ENCODE assay signal across 9 cellular contexts in genomic region chr1:3319874-3320245, GRCh38.
A peak's percentile ranks its signal among the peaks of the same experiment; 100 is the strongest.
DNase-seq lines count a peak whose midpoint lies in the region; ATAC-seq, FAIRE-seq and TF ChIP-seq lines count a peak whose summit lies in the region.
"Had no signal": no experiment of that assay in that cellular context is flagged by ENCODE, and none has a peak within 500 bp of the region (broad histone marks: within the 10 kb centered on the region; RNA-seq: fewer than 3 reads in every experiment).

No MANE protein-coding gene starts in this region.

- H3K27me3 Mint-ChIP-seq in activated T-helper 1 cell treated with anti-CD3 and anti-CD28 coated beads, Interleukin-12 subunit alpha, Interleukin-12 subunit beta, Interleukin-2, Interleukin-4 antibody, amounts not matched to agents 30 ng/mL and 10 ng/mL and 1 ng/mL, durations not matched to agents 14 hours and 24 hours and 36 hours (ENCODE audit: insufficient read depth), result peaks cover 2% of the 10 kb centered on the region

- WGBS in adrenal gland, 4 donors, result 24 to 42% (median 42%) methylated on average over 4 of the region's 4 CpGs

- peak; percentile 57 for ATAC-seq in GM21360 (IDR thresholded peaks at IDR 0.05; ENCODE audit: unreplicated experiment)
- ATAC-seq in stimulated activated naive CD8-positive, alpha-beta T cell treated with anti-CD3 and anti-CD28 coated beads, Interleukin-15, Interleukin-2, amounts not matched to agents 100 U/mL and 50 U/mL, for 24 hours, result peak; percentile 44
- ATAC-seq: T-cell had no signal

- no peaks in the 10 kb centered on the region for H3K36me3 ChIP-seq in adrenal gland (replicated peaks in 1 of 2)

- H3K36me3 Mint-ChIP-seq in activated T-helper 1 cell treated with anti-CD3 and anti-CD28 coated beads, Interleukin-12 subunit alpha, Interleukin-12 subunit beta, Interleukin-2, Interleukin-4 antibody, amounts not matched to agents 30 ng/mL and 10 ng/mL and 1 ng/mL, durations not matched to agents 14 hours and 24 hours and 36 hours (ENCODE audit: low read depth), result no peaks in the 10 kb centered on the region
- H3K36me3 Mint-ChIP-seq: T-cell had no signal

- no peak overlapping the region for H3K27ac ChIP-seq in adrenal gland

- TF ChIP-seq POLR2A in adrenal gland (IDR thresholded peaks at IDR 0.05), result no peak
- no peak for TF ChIP-seq POLR2A in GM12892 (IDR thresholded peaks at IDR 0.05; ENCODE audit: low read depth, low read length)

- DNase-seq in COLO668 (lab: John Stamatoyannopoulos, UW; ENCODE audit: unreplicated experiment), result peak; percentile 62
- peak; percentile 17 for DNase-seq in NCI-H526 treated with DMSO at 0.1 percent for 48 hours (lab: John Stamatoyannopoulos, UW)
- peak; percentile 29 to 76 (median 46) for DNase-seq in adrenal gland
- peak; percentile 89 for DNase-seq in iPS-NIHi7 (ENCODE audit: extremely low spot score)
- peak; percentile 43 for DNase-seq in stimulated activated naive CD8-positive, alpha-beta T cell treated with anti-CD3 and anti-CD28 coated beads, Interleukin-15, Interleukin-2, amounts not matched to agents 100 U/mL and 50 U/mL, for 24 hours
- no peak for DNase-seq in activated T-helper 1 cell treated with anti-CD3 and anti-CD28 coated beads, Interleukin-12 subunit alpha, Interleukin-12 subunit beta, Interleukin-2, Interleukin-4 antibody, amounts not matched to agents 30 ng/mL and 10 ng/mL and 1 ng/mL, durations not matched to agents 14 hours and 24 hours and 36 hours (ENCODE audit: low spot score)
- DNase-seq in GM12892 (ENCODE audit: insufficient read length), result no peak

- intact Hi-C loops in adrenal gland (cut with DNase I), result no loop called here
- intact Hi-C loops in activated T-helper 1 cell treated with anti-CD3 and anti-CD28 coated beads, Interleukin-12 subunit alpha, Interleukin-12 subunit beta, Interleukin-2, Interleukin-4 antibody, amounts not matched to agents 30 ng/mL and 10 ng/mL and 1 ng/mL, durations not matched to agents 14 hours and 24 hours and 36 hours (cut with micrococcal nuclease), result no loop called here

- no peak overlapping the region for H3K4me3 ChIP-seq in adrenal gland

- H3K27me3 ChIP-seq in adrenal gland, result peaks cover 14% of the 10 kb centered on the region

- H3K4me3 Mint-ChIP-seq in activated T-helper 1 cell treated with anti-CD3 and anti-CD28 coated beads, Interleukin-12 subunit alpha, Interleukin-12 subunit beta, Interleukin-2, Interleukin-4 antibody, amounts not matched to agents 30 ng/mL and 10 ng/mL and 1 ng/mL, durations not matched to agents 14 hours and 24 hours and 36 hours, result no peak overlapping the region
- H3K4me3 Mint-ChIP-seq: T-cell had no signal

- H3K4me1 ChIP-seq in adrenal gland (replicated peaks in 1 of 2), result peaks cover 0 to 5% of the 10 kb centered on the region in 2 donors

- no peaks in the 10 kb centered on the region for H3K4me1 Mint-ChIP-seq in activated T-helper 1 cell treated with anti-CD3 and anti-CD28 coated beads, Interleukin-12 subunit alpha, Interleukin-12 subunit beta, Interleukin-2, Interleukin-4 antibody, amounts not matched to agents 30 ng/mL and 10 ng/mL and 1 ng/mL, durations not matched to agents 14 hours and 24 hours and 36 hours (ENCODE audit: low read depth)

- TF ChIP-seq CTCF in adrenal gland (IDR thresholded peaks at IDR 0.05), result peak; percentile 42 to 69 (median 64)

- peaks cover 23% of the 10 kb centered on the region for H3K9me3 Mint-ChIP-seq in activated T-helper 1 cell treated with anti-CD3 and anti-CD28 coated beads, Interleukin-12 subunit alpha, Interleukin-12 subunit beta, Interleukin-2, Interleukin-4 antibody, amounts not matched to agents 30 ng/mL and 10 ng/mL and 1 ng/mL, durations not matched to agents 14 hours and 24 hours and 36 hours

- no peaks in the 10 kb centered on the region for H3K9me3 ChIP-seq in adrenal gland (replicated peaks in 1 of 3)

- FAIRE-seq in GM12892 (lab: Jason Lieb, UNC), result no peak

- H3K27ac Mint-ChIP-seq in activated T-helper 1 cell treated with anti-CD3 and anti-CD28 coated beads, Interleukin-12 subunit alpha, Interleukin-12 subunit beta, Interleukin-2, Interleukin-4 antibody, amounts not matched to agents 30 ng/mL and 10 ng/mL and 1 ng/mL, durations not matched to agents 14 hours and 24 hours and 36 hours, result no peak overlapping the region
- H3K27ac Mint-ChIP-seq: T-cell had no signal

Comparison
In these comparisons a context has a peak if more than half of its experiments do, and no peak if none do; other contexts are left out.
1. DNase-seq: peak in COLO668 (single experiment), NCI-H526 treated with DMSO at 0.1 percent for 48 hours (single experiment), adrenal gland (7 of 7), iPS-NIHi7 (single experiment) and stimulated activated naive CD8-positive, alpha-beta T cell treated with anti-CD3 and anti-CD28 coated beads, Interleukin-15, Interleukin-2, amounts not matched to agents 100 U/mL and 50 U/mL, for 24 hours (single experiment); none in activated T-helper 1 cell treated with anti-CD3 and anti-CD28 coated beads, Interleukin-12 subunit alpha, Interleukin-12 subunit beta, Interleukin-2, Interleukin-4 antibody, amounts not matched to agents 30 ng/mL and 10 ng/mL and 1 ng/mL, durations not matched to agents 14 hours and 24 hours and 36 hours (single experiment) and GM12892 (single experiment).